33 cellular contexts compared by ENCODE assay signal in the genomic region with DNA sequence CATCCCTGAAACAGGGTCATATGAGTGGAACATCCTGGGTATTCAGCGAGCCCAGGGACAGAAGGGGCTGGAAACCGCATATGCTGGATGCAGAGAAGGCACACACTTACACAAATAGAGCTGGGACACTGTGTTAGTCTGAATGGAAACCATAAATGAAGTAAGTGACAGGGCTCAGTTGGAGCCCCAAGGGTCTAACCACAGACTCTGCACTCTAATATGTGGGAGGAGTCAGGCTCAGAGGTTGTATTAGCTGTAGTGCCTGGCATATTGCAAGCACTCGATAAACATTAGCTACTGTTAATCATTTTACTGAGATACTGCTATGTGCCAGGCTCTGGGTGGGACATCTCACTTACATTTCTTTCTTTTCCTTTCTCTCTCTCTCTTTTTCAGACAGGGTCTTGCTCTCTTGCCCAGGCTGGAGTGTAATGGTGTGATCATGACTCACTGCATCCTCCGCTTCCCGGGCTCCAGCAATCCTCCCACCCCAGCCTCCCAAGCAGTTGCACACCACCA. TPM values are rescaled to one million over a fixed set of nuclear protein-coding genes. Genes with fewer than 3 reads are reported as not detected.
"Had no signal": no experiment of that assay in that cellular context is flagged by ENCODE, and none has a peak within 500 bp of the region (broad histone marks: within the 10 kb centered on the region; RNA-seq: fewer than 3 reads in every experiment).

No MANE protein-coding gene starts in this region.

- H3K4me1 ChIP-seq: uterus had no signal

- H3K9me3 ChIP-seq: heart right ventricle, left lung, lower lobe of right lung, right atrium auricular region, uterus had no signal

- H3K27ac ChIP-seq: brain microvascular endothelial cell, heart right ventricle, lower lobe of right lung, neural progenitor cell, right atrium auricular region, uterus, VCaP had no signal

- H3K4me3 ChIP-seq: heart right ventricle, left lung, lower lobe of right lung, neural progenitor cell, right atrium auricular region, smooth muscle cell, uterus had no signal

- H3K27ac Mint-ChIP-seq: activated T-helper 1 cell treated with anti-CD3 and anti-CD28 coated beads, Interleukin-12 subunit alpha, Interleukin-12 subunit beta, Interleukin-2, Interleukin-4 antibody, amounts not matched to agents 30 ng/mL and 10 ng/mL and 1 ng/mL, durations not matched to agents 14 hours and 24 hours and 36 hours; endodermal cell; naive thymus-derived CD8-positive, alpha-beta T cell; neural progenitor cell; stimulated activated memory B cell treated with anti-CD40 and anti-IgM and Interleukin-4, amounts not matched to agents 10 μg/mL and 1 μg/mL and 100 μg/mL, for 72 hours; type B pancreatic cell had no signal

- H3K36me3 Mint-ChIP-seq: neural progenitor cell; stimulated activated memory B cell treated with anti-CD40 and anti-IgM and Interleukin-4, amounts not matched to agents 10 μg/mL and 1 μg/mL and 100 μg/mL, for 72 hours; type B pancreatic cell had no signal

- H3K36me3 ChIP-seq: brain microvascular endothelial cell, heart right ventricle, left lung, lower lobe of right lung, neural progenitor cell, right atrium auricular region, uterus had no signal

- ATAC-seq: esophagus mucosa; heart right ventricle; left lung; lower lobe of right lung; naive thymus-derived CD8-positive, alpha-beta T cell; stimulated activated memory B cell treated with anti-CD40 and anti-IgM and Interleukin-4, amounts not matched to agents 10 μg/mL and 1 μg/mL and 100 μg/mL, for 72 hours; stimulated activated naive CD8-positive, alpha-beta T cell treated with anti-CD3 and anti-CD28 coated beads, Interleukin-15, amount 100 ng/mL, for 72 hours had no signal

- DNase-seq: activated CD4-positive, alpha-beta T cell treated with anti-CD3 and anti-CD28 coated beads for 48 hours; activated CD4-positive, alpha-beta T cell treated with anti-CD3 and anti-CD28 coated beads, Interleukin-2, amount 50 U/mL, for 48 hours; activated CD8-positive, alpha-beta memory T cell treated with anti-CD3 and anti-CD28 coated beads for 24 hours; activated gamma-delta T cell; activated naive CD4-positive, alpha-beta T cell treated with anti-CD3 and anti-CD28 coated beads, Interleukin-2, amount 50 U/mL, for 16 hours; amniotic stem cell; brain microvascular endothelial cell; foreskin melanocyte; heart right ventricle; kidney glomerular epithelial cell; left lung; lower lobe of right lung; mesenchymal stem cell; naive thymus-derived CD8-positive, alpha-beta T cell; stimulated activated CD4-positive, alpha-beta T cell treated with anti-CD3 and anti-CD28 coated beads, Interleukin-1b, Interleukin-23, amount 100 ng/mL, for 48 hours; stimulated activated CD4-positive, alpha-beta T cell treated with anti-CD3 and anti-CD28 coated beads, Interleukin-4, amount 100 ng/mL, for 4 hours; stimulated activated CD8-positive, alpha-beta memory T cell treated with anti-CD3 and anti-CD28 coated beads, Interleukin-4, amount 100 ng/mL, for 48 hours; stimulated activated naive CD8-positive, alpha-beta T cell treated with anti-CD3 and anti-CD28 coated beads, Interleukin-15, amount 100 ng/mL, for 72 hours; uterus had no signal

- H3K4me3 Mint-ChIP-seq: activated T-helper 1 cell treated with anti-CD3 and anti-CD28 coated beads, Interleukin-12 subunit alpha, Interleukin-12 subunit beta, Interleukin-2, Interleukin-4 antibody, amounts not matched to agents 30 ng/mL and 10 ng/mL and 1 ng/mL, durations not matched to agents 14 hours and 24 hours and 36 hours; endodermal cell; naive thymus-derived CD8-positive, alpha-beta T cell; neural progenitor cell; stimulated activated memory B cell treated with anti-CD40 and anti-IgM and Interleukin-4, amounts not matched to agents 10 μg/mL and 1 μg/mL and 100 μg/mL, for 72 hours; stimulated activated naive CD8-positive, alpha-beta T cell treated with anti-CD3 and anti-CD28 coated beads, Interleukin-15, amount 100 ng/mL, for 72 hours; type B pancreatic cell had no signal

- H3K4me2 ChIP-seq: neural progenitor cell, smooth muscle cell had no signal

- H3K4me1 Mint-ChIP-seq: stimulated activated memory B cell treated with anti-CD40 and anti-IgM and Interleukin-4, amounts not matched to agents 10 μg/mL and 1 μg/mL and 100 μg/mL, for 72 hours had no signal

- H3K27me3 ChIP-seq: right atrium auricular region had no signal

- H2AFZ ChIP-seq: neural progenitor cell had no signal

- H3K9ac ChIP-seq: neural progenitor cell had no signal

- H3K9me3 Mint-ChIP-seq: activated T-helper 1 cell treated with anti-CD3 and anti-CD28 coated beads, Interleukin-12 subunit alpha, Interleukin-12 subunit beta, Interleukin-2, Interleukin-4 antibody, amounts not matched to agents 30 ng/mL and 10 ng/mL and 1 ng/mL, durations not matched to agents 14 hours and 24 hours and 36 hours; endodermal cell; stimulated activated memory B cell treated with anti-CD40 and anti-IgM and Interleukin-4, amounts not matched to agents 10 μg/mL and 1 μg/mL and 100 μg/mL, for 72 hours; stimulated activated naive CD8-positive, alpha-beta T cell treated with anti-CD3 and anti-CD28 coated beads, Interleukin-15, amount 100 ng/mL, for 72 hours had no signal

RNA-seq across cellular contexts. Expression of gene OLIG1, which starts 6.5 kb away (rescaled TPM):
- total RNA-seq: activated T-helper 1 cell treated with anti-CD3 and anti-CD28 coated beads, Interleukin-12 subunit alpha, Interleukin-12 subunit beta, Interleukin-2, Interleukin-4 antibody, amounts not matched to agents 30 ng/mL and 10 ng/mL and 1 ng/mL, durations not matched to agents 14 hours and 24 hours and 36 hours; astrocyte; esophagus mucosa; glomerular endothelial cell; naive thymus-derived CD8-positive, alpha-beta T cell; omental fat pad; pulmonary artery endothelial cell; right atrium auricular region; smooth muscle cell; uterus had no signal

RNA-seq across cellular contexts. Expression of gene OLIG2, which starts 37.7 kb away (rescaled TPM):
- total RNA-seq: activated T-helper 1 cell treated with anti-CD3 and anti-CD28 coated beads, Interleukin-12 subunit alpha, Interleukin-12 subunit beta, Interleukin-2, Interleukin-4 antibody, amounts not matched to agents 30 ng/mL and 10 ng/mL and 1 ng/mL, durations not matched to agents 14 hours and 24 hours and 36 hours; cardiac septum; esophagus mucosa; glomerular endothelial cell; heart right ventricle; lower lobe of right lung; naive thymus-derived CD8-positive, alpha-beta T cell; omental fat pad; pulmonary artery endothelial cell; right atrium auricular region; smooth muscle cell; uterus had no signal
